14 cellular contexts compared by ENCODE assay signal in genomic region chr1:41589395-41589794, GRCh38.
"Had no signal": no experiment of that assay in that cellular context is flagged by ENCODE, and none has a peak within 500 bp of the region (broad histone marks: within the 10 kb centered on the region; RNA-seq: fewer than 3 reads in every experiment).

No MANE protein-coding gene starts in this region.

- ATAC-seq: gastroesophageal sphincter; mucosa of descending colon; naive thymus-derived CD8-positive, alpha-beta T cell; stimulated activated naive CD8-positive, alpha-beta T cell treated with anti-CD3 and anti-CD28 coated beads, Interleukin-15, Interleukin-2, amounts not matched to agents 100 U/mL and 50 U/mL, for 24 hours had no signal

- H3K4me3 Mint-ChIP-seq: naive thymus-derived CD8-positive, alpha-beta T cell had no signal

- H3K9me3 Mint-ChIP-seq: naive thymus-derived CD8-positive, alpha-beta T cell had no signal

- DNase-seq: effector CD8-positive, alpha-beta T cell; esophagus squamous epithelium; glutamatergic neuron; left ventricle myocardium inferior; mucosa of descending colon; naive thymus-derived CD8-positive, alpha-beta T cell; small intestine; stimulated activated CD4-positive, alpha-beta T cell treated with anti-CD3 and anti-CD28 coated beads, Interleukin-12 subunit alpha, Interleukin-12 subunit beta, amount 100 ng/mL, for 4 hours; stimulated activated CD4-positive, alpha-beta T cell treated with anti-CD3 and anti-CD28 coated beads, Interleukin-2, amount 100 ng/mL, for 48 hours; stimulated activated naive CD8-positive, alpha-beta T cell treated with anti-CD3 and anti-CD28 coated beads, Interleukin-15, Interleukin-2, amounts not matched to agents 100 U/mL and 50 U/mL, for 24 hours; tibial artery; upper lobe of left lung; uterus had no signal

- H3K27me3 Mint-ChIP-seq: naive thymus-derived CD8-positive, alpha-beta T cell had no signal
